Comparison of ENCODE assay signal across 9 cellular contexts in the genomic region with DNA sequence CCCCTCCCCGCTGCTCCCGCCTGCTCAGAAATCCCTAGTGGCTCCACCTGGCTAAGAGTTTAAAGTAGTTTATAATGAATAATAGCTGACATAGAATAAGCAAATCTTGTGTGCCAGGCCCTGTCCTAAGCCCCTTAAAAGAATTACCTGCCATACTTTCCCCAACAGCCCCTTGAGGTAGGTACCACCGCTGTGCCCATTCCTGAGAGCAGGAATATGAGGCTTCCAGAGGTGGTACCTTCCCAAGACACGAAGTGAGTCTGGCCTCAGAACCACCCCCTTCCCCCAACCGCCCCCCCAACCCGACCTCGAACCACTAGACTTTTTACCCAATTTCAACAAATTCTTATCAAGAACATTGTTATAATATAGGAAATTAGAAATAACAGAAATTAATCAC. TPM values are rescaled to one million over a fixed set of nuclear protein-coding genes. Genes with fewer than 3 reads are reported as not detected.
DNase-seq lines count a peak whose midpoint lies in the region; ATAC-seq and TF ChIP-seq lines count a peak whose summit lies in the region.
"Had no signal": no experiment of that assay in that cellular context is flagged by ENCODE, and none has a peak within 500 bp of the region (broad histone marks: within the 10 kb centered on the region; RNA-seq: fewer than 3 reads in every experiment).

No MANE protein-coding gene starts in this region.

- H3K9me2 ChIP-seq in PC-3 (replicated peaks; ENCODE audit: low read length): no peaks in the 10 kb centered on the region

- no peak for TF ChIP-seq POLR2A in esophagus squamous epithelium (IDR thresholded peaks at IDR 0.05)

- H3F3A ChIP-seq in PC-3 (ENCODE audit: low read length, unreplicated experiment): no peaks in the 10 kb centered on the region

- no peak overlapping the region for H3K9ac ChIP-seq in PC-3 (ENCODE audit: low read length)

- H4K20me1 ChIP-seq in PC-3 (ENCODE audit: low read length): no peaks in the 10 kb centered on the region

- H3K4me3 ChIP-seq in PC-3 (ENCODE audit: low read length) (peak overlapping the region; percentile 99), esophagus squamous epithelium (peak overlapping the region; percentile 84 to 94 (median 91))

- H3K9me3 Mint-ChIP-seq in Calu3 (ENCODE audit: low read depth, unreplicated experiment): no peaks in the 10 kb centered on the region
- no peaks in the 10 kb centered on the region for H3K9me3 Mint-ChIP-seq in progenitor cell of endocrine pancreas (ENCODE audit: low read depth)

- TF ChIP-seq CTCF in Calu3 (IDR thresholded peaks at IDR 0.05; ENCODE audit: unreplicated experiment): no peak
- TF ChIP-seq CTCF in PC-3 (conservative IDR thresholded peaks at IDR 0.05; ENCODE audit: low read depth, low read length): no peak
- TF ChIP-seq CTCF in esophagus squamous epithelium (IDR thresholded peaks at IDR 0.05): no peak
- TF ChIP-seq CTCF in progenitor cell of endocrine pancreas (IDR thresholded peaks at IDR 0.05; ENCODE audit: unreplicated experiment): no peak

- H3K27me3 ChIP-seq in PC-3 (ENCODE audit: low read length) (no peaks in the 10 kb centered on the region), esophagus squamous epithelium (no peaks in the 10 kb centered on the region)

- peaks cover 32% of the 10 kb centered on the region for H3K4me1 ChIP-seq in PC-3 (ENCODE audit: insufficient read depth, low read length)
- H3K4me1 ChIP-seq in esophagus squamous epithelium: peaks cover 13 to 70% (median 28%) of the 10 kb centered on the region in 3 donors

- intact Hi-C loops in Calu3 (cut with micrococcal nuclease; ENCODE audit: unreplicated experiment): no loop called here
- intact Hi-C loops in PC-3 (cut with micrococcal nuclease): loop anchor here (5.0 kb wide), 1 partner anchor 52 kb away; no protein-coding TSS in a partner anchor
- intact Hi-C loops in esophagus squamous epithelium (cut with DNase I): no loop called here

- H3K4me3 Mint-ChIP-seq in Calu3 (ENCODE audit: low read depth, unreplicated experiment) (peak overlapping the region; percentile 77), progenitor cell of endocrine pancreas (ENCODE audit: low read depth) (peak overlapping the region; percentile 84)

- no peak overlapping the region for H3K27ac ChIP-seq in PC-3 (ENCODE audit: low read length)
- peak overlapping the region in 1 of 4 donors; percentile 90 for H3K27ac ChIP-seq in esophagus squamous epithelium

- no peaks in the 10 kb centered on the region for H3K9me3 ChIP-seq in PC-3 (ENCODE audit: low read length)
- H3K9me3 ChIP-seq in esophagus squamous epithelium: no peaks in the 10 kb centered on the region

- no peak overlapping the region for H3K27ac Mint-ChIP-seq in Calu3 (ENCODE audit: unreplicated experiment)
- no peak overlapping the region for H3K27ac Mint-ChIP-seq in progenitor cell of endocrine pancreas

- H2AFZ ChIP-seq in PC-3 (ENCODE audit: low read length): no peak overlapping the region

- POLR2A ChIA-PET in PC-3 (lab: Charles Lee; ENCODE audit: unreplicated experiment): no interaction called here

- CTCF ChIA-PET in Calu3 (lab: Charles Lee): no interaction called here
- CTCF ChIA-PET in PC-3 (lab: Charles Lee): interaction anchor here (2.0 kb wide), 1 partner anchor 67 kb away, joined by 6 read pairs; a partner anchor contains a TSS

- H3K4me2 ChIP-seq in PC-3 (ENCODE audit: low read length): peak overlapping the region; percentile 99

- H3K4me1 Mint-ChIP-seq in Calu3 (ENCODE audit: low read depth, unreplicated experiment): peaks cover 8% of the 10 kb centered on the region
- H3K4me1 Mint-ChIP-seq in progenitor cell of endocrine pancreas (ENCODE audit: low read depth): peaks cover 15% of the 10 kb centered on the region

- BruUV-seq in Calu3 (replicated peaks; lab: Mats Ljungman, UMichigan): no TSS peak
- no TSS peak for BruUV-seq in PC-3 (replicated peaks; lab: Mats Ljungman, UMichigan)

- peaks cover 24% of the 10 kb centered on the region for H3K36me3 Mint-ChIP-seq in Calu3 (ENCODE audit: insufficient read depth, unreplicated experiment)
- H3K36me3 Mint-ChIP-seq in progenitor cell of endocrine pancreas (ENCODE audit: insufficient read depth): no peaks in the 10 kb centered on the region

- 56 to 60% methylated on average over 7 of the region's 7 CpGs for WGBS in esophagus squamous epithelium, 2 donors

- H3K79me2 ChIP-seq in PC-3 (ENCODE audit: low read length): peaks cover 20% of the 10 kb centered on the region

- ATAC-seq in PC-3: no peak
- no peak for ATAC-seq in HG03460 (IDR thresholded peaks at IDR 0.05; ENCODE audit: unreplicated experiment)
- no peak for ATAC-seq in GM19467 (IDR thresholded peaks at IDR 0.05; ENCODE audit: unreplicated experiment)

- H3K36me3 ChIP-seq in PC-3 (ENCODE audit: low read depth, low read length) (no peaks in the 10 kb centered on the region), esophagus squamous epithelium (no peaks in the 10 kb centered on the region)

- DNase-seq in Calu3: no peak
- DNase-seq in PC-3: no peak
- no peak for DNase-seq in esophagus squamous epithelium (lab: John Stamatoyannopoulos, UW)
- DNase-seq in progenitor cell of endocrine pancreas (ENCODE audit: low spot score, unreplicated experiment): no peak
- no peak for DNase-seq in activated effector memory CD4-positive, alpha-beta T cell treated with anti-CD3 and anti-CD28 coated beads, Interleukin-2, amount 50 U/mL, for 16 hours
- no peak for DNase-seq in mucosa of gallbladder (ENCODE audit: low spot score)

- H3K27me3 Mint-ChIP-seq in Calu3 (ENCODE audit: unreplicated experiment): no peaks in the 10 kb centered on the region
- H3K27me3 Mint-ChIP-seq in progenitor cell of endocrine pancreas: peaks cover 16% of the 10 kb centered on the region

RNA-seq across cellular contexts. Expression of a gene that starts 1.2 kb away (rescaled TPM):
- 4.9 and 5.7 TPM in 2 replicates for total RNA-seq in Calu3 (2022)
- total RNA-seq in PC-3 (2014; rRNA removed): 11.6 and 13.4 TPM in 2 replicates
- total RNA-seq in esophagus squamous epithelium: 10 to 100 TPM in 1 of 4 donors, 1 to 10 TPM in 3; 5.8 to 16.5 (median 8.9) TPM
- total RNA-seq in progenitor cell of endocrine pancreas: 5.9 and 6.1 TPM in 2 replicates
- 23.4 TPM for total RNA-seq in mucosa of gallbladder

RNA-seq across cellular contexts. Expression of a gene that starts 28.1 kb away (rescaled TPM):
- total RNA-seq in Calu3 (2022) (not detected in 2 replicates), PC-3 (2014; rRNA removed) (0.36 and 0.63 TPM in 2 replicates), esophagus squamous epithelium (10 to 100 TPM in 3 of 4 donors, 1 to 10 TPM in 1; 8.3 to 15.3 (median 11.9) TPM), progenitor cell of endocrine pancreas (not detected in 2 replicates), mucosa of gallbladder (2.3 TPM)
- total RNA-seq: RPMI7951 had no signal
